In the genomic region with DNA sequence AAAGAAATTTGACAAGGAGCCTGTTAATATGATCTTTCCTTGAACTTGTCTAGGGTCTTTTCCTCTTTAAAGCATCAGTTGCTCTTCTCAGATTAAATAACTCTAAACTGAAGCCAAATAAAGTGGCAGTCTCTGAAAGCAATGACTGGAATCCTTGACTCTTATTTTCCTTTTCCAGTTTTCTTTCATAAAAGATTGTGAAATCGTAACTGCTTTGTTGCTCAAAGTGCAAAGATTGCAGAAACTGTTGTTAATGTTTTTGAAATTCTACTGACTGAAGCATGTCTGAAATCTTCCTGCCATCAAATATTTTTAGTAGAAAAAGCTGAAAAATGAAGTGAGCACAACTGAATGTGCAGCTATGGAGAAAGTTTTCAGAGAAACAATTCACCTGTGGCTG, we compare ENCODE assay signal across 13 cellular contexts. TPM values are rescaled to one million over a fixed set of nuclear protein-coding genes. Genes with fewer than 3 reads are reported as not detected.
A peak's percentile ranks its signal among the peaks of the same experiment; 100 is the strongest.
DNase-seq lines count a peak whose midpoint lies in the region; ATAC-seq and TF ChIP-seq lines count a peak whose summit lies in the region.
"Had no signal": no experiment of that assay in that cellular context is flagged by ENCODE, and none has a peak within 500 bp of the region (broad histone marks: within the 10 kb centered on the region; RNA-seq: fewer than 3 reads in every experiment).

No MANE protein-coding gene starts in this region.

- H3K27ac Mint-ChIP-seq in T-helper 2 cell treated with Interferon-gamma antibody and Interleukin-4, amounts not matched to agents 5 μg/mL and 100 μg/mL, for 36 hours: no peak overlapping the region

- H3K4me3 Mint-ChIP-seq in T-helper 2 cell treated with Interferon-gamma antibody and Interleukin-4, amounts not matched to agents 5 μg/mL and 100 μg/mL, for 36 hours: peak overlapping the region; percentile 99

- peaks cover 10% of the 10 kb centered on the region for H3K79me1 ChIP-seq in trophoblast cell (ENCODE audit: low read length)

- no peaks in the 10 kb centered on the region for H3K9me2 ChIP-seq in PC-9 (ENCODE audit: insufficient read depth)

- no peak overlapping the region for H4K8ac ChIP-seq in trophoblast cell (ENCODE audit: low read depth, low read length)

- ATAC-seq in GM19035 (IDR thresholded peaks at IDR 0.05; ENCODE audit: unreplicated experiment): no peak
- ATAC-seq: A549 had no signal

- H4K12ac ChIP-seq in trophoblast cell (ENCODE audit: low read depth, low read length): no peak overlapping the region

- BruUV-seq in PC-9 (replicated peaks; lab: Mats Ljungman, UMichigan): no TSS peak

- no peak overlapping the region for H3K9ac ChIP-seq in trophoblast cell (ENCODE audit: low read length)

- H2AFZ ChIP-seq in PC-9 (no peak overlapping the region), trophoblast cell (ENCODE audit: insufficient read depth, low read length, poor library complexity) (no peak overlapping the region)

- peaks cover 8% of the 10 kb centered on the region; the same call in 1 of the 2 replicates for H4K20me1 ChIP-seq in PC-9 (ENCODE audit: insufficient read depth)

- peak overlapping the region; percentile 30 for H3K4me2 ChIP-seq in PC-9
- no peak overlapping the region for H3K4me2 ChIP-seq in trophoblast cell (ENCODE audit: low read length)

- H3K9me3 ChIP-seq in PC-9 (ENCODE audit: insufficient read depth, low read depth) (no peaks in the 10 kb centered on the region), trophoblast cell (ENCODE audit: insufficient read depth, low read depth, low read length) (no peaks in the 10 kb centered on the region), SJCRH30 (replicated peaks) (no peaks in the 10 kb centered on the region)
- H3K9me3 ChIP-seq: A549, esophagus squamous epithelium had no signal

- H2BK5ac ChIP-seq in trophoblast cell (ENCODE audit: low read depth, low read length, poor library complexity): no peak overlapping the region

- TF ChIP-seq CTCF in PC-9 (conservative IDR thresholded peaks at IDR 0.05): no peak

- H3K79me2 ChIP-seq in PC-9 (ENCODE audit: low read depth) (peaks cover 44% of the 10 kb centered on the region), trophoblast cell (ENCODE audit: control insufficient read depth, insufficient read depth, low read length, poor library complexity) (peaks cover 11% of the 10 kb centered on the region)

- H3K27me3 ChIP-seq in PC-9 (ENCODE audit: insufficient read depth, low read depth) (no peaks in the 10 kb centered on the region), trophoblast cell (ENCODE audit: insufficient read depth, low read length) (no peaks in the 10 kb centered on the region), SJCRH30 (no peaks in the 10 kb centered on the region)
- H3K27me3 ChIP-seq: esophagus squamous epithelium had no signal

- intact Hi-C loops in PC-9 (cut with micrococcal nuclease; ENCODE audit: unreplicated experiment): no loop called here

- no peak overlapping the region for H3K14ac ChIP-seq in trophoblast cell (ENCODE audit: low read length)

- H3K4me1 ChIP-seq in PC-9 (replicated peaks; ENCODE audit: insufficient read depth) (peaks cover 7% of the 10 kb centered on the region; the same call in 1 of the 2 replicates), trophoblast cell (ENCODE audit: control insufficient read depth in 1 of 2, insufficient read depth in 2 of 2, low read length in 2 of 2) (peaks cover 0 to under 1% of the 10 kb centered on the region in 2 experiments), SJCRH30 (no peaks in the 10 kb centered on the region; the same call in 1 of the 2 replicates)

- POLR2A ChIA-PET in PC-9 (lab: Charles Lee; ENCODE audit: unreplicated experiment): no interaction called here

- H3K36me3 ChIP-seq in PC-9 (ENCODE audit: low read depth) (0 out of 2 replicates have a peak, but pooled peaks cover 8% of the 10 kb centered on the region), trophoblast cell (ENCODE audit: control insufficient read depth in 1 of 2, insufficient read depth in 2 of 2, low read length in 2 of 2) (peaks cover 0 to 2% of the 10 kb centered on the region in 2 experiments), SJCRH30 (peaks cover 9% of the 10 kb centered on the region)

- H2BK12ac ChIP-seq in trophoblast cell (ENCODE audit: low read length): no peak overlapping the region

- 0 out of 2 replicates have a peak, but pooled peaks cover 4% of the 10 kb centered on the region for H3F3A ChIP-seq in PC-9 (ENCODE audit: insufficient read depth, low read depth)

- no peak overlapping the region for H2BK120ac ChIP-seq in trophoblast cell (ENCODE audit: insufficient read depth, low read length, poor library complexity)

- no peak for DNase-seq in T-helper 2 cell treated with Interferon-gamma antibody and Interleukin-4, amounts not matched to agents 5 μg/mL and 100 μg/mL, for 36 hours (ENCODE audit: low spot score)
- no peak for DNase-seq in T-helper 2 cell
- DNase-seq in PC-9: no peak
- DNase-seq in fibroblast of gingiva (ENCODE audit: low read depth): peak; percentile 33
- peak; percentile 21 to 92 for DNase-seq in trophoblast cell
- DNase-seq in DMS 273 treated with DMSO at 0.1 percent for 48 hours (lab: John Stamatoyannopoulos, UW): no peak
- no peak for DNase-seq in SJCRH30
- DNase-seq: esophagus squamous epithelium; NCI-H1417; stimulated activated naive CD4-positive, alpha-beta T cell treated with Interleukin-2 at 50 U/mL for 16 hours had no signal

- no peak overlapping the region for H2AK5ac ChIP-seq in trophoblast cell (ENCODE audit: low read length)

- no peak overlapping the region for H4K91ac ChIP-seq in trophoblast cell (ENCODE audit: low read depth, low read length)

- H3K27ac ChIP-seq in PC-9 (no peak overlapping the region), trophoblast cell (ENCODE audit: low read depth, low read length) (no peak overlapping the region), SJCRH30 (no peak overlapping the region)
- H3K27ac ChIP-seq: A549 had no signal

- H3K4me3 ChIP-seq in PC-9 (peak overlapping the region; percentile 10; the same call in 1 of the 2 replicates), trophoblast cell (ENCODE audit: low read depth, low read length) (no peak overlapping the region), SJCRH30 (no peak overlapping the region)
- H3K4me3 ChIP-seq: A549, esophagus squamous epithelium had no signal

- H3K27me3 Mint-ChIP-seq in T-helper 2 cell treated with Interferon-gamma antibody and Interleukin-4, amounts not matched to agents 5 μg/mL and 100 μg/mL, for 36 hours (ENCODE audit: low read depth): no peaks in the 10 kb centered on the region
- H3K27me3 Mint-ChIP-seq: central memory CD8-positive, alpha-beta T cell had no signal

- no CpG with 5 or more reads among the region's 1 CpG for WGBS in trophoblast cell (ENCODE audit: extremely low coverage, insufficient coverage, insufficient read length)

- H3K4me1 Mint-ChIP-seq in T-helper 2 cell treated with Interferon-gamma antibody and Interleukin-4, amounts not matched to agents 5 μg/mL and 100 μg/mL, for 36 hours (ENCODE audit: low read depth): peaks cover 33% of the 10 kb centered on the region

- H3K4ac ChIP-seq in trophoblast cell (ENCODE audit: low read depth, low read length): no peak overlapping the region

- no peak overlapping the region for H3K23ac ChIP-seq in trophoblast cell (ENCODE audit: low read length)

- CTCF ChIA-PET in PC-9 (lab: Charles Lee): no interaction called here

- no peaks in the 10 kb centered on the region for H3K9me3 Mint-ChIP-seq in T-helper 2 cell treated with Interferon-gamma antibody and Interleukin-4, amounts not matched to agents 5 μg/mL and 100 μg/mL, for 36 hours
- H3K9me3 Mint-ChIP-seq: central memory CD8-positive, alpha-beta T cell had no signal

- H3K18ac ChIP-seq in trophoblast cell (ENCODE audit: low read length): no peak overlapping the region

- peaks cover 25% of the 10 kb centered on the region for H3K36me3 Mint-ChIP-seq in T-helper 2 cell treated with Interferon-gamma antibody and Interleukin-4, amounts not matched to agents 5 μg/mL and 100 μg/mL, for 36 hours (ENCODE audit: low read depth)

RNA-seq across cellular contexts. Expression of a gene that starts 1.9 kb away (rescaled TPM):
- 19.6 and 25.6 TPM in 2 replicates for total RNA-seq in PC-9 (2021)
- polyA plus RNA-seq in trophoblast cell (2013): 8.6 and 10.2 TPM in 2 replicates
- total RNA-seq in SJCRH30 (2014; rRNA removed; shearing (Covaris generic)): 29.9 and 35.5 TPM in 2 replicates

RNA-seq across cellular contexts. Expression of a gene that starts 2.3 kb away (rescaled TPM):
- total RNA-seq in PC-9 (2021): 30.1 and 32.3 TPM in 2 replicates
- 96.3 and 106 TPM in 2 replicates for polyA plus RNA-seq in trophoblast cell (2013)
- 33.7 and 39.0 TPM in 2 replicates for total RNA-seq in SJCRH30 (2014; rRNA removed; shearing (Covaris generic))

RNA-seq across cellular contexts. Expression of a gene that starts 49.6 kb away (rescaled TPM):
- not detected in 2 replicates for total RNA-seq in PC-9 (2021)
- polyA plus RNA-seq in trophoblast cell (2013): 0.18 TPM in 2 replicates
- not detected in 2 replicates for total RNA-seq in SJCRH30 (2014; rRNA removed; shearing (Covaris generic))
- total RNA-seq: esophagus squamous epithelium had no signal
- polyA plus RNA-seq: A549 had no signal

Comparison
In these comparisons a context has a peak if more than half of its experiments do, and no peak if none do; other contexts are left out.
1. DNase-seq: peak in fibroblast of gingiva (single experiment) and trophoblast cell (2 of 2); none in T-helper 2 cell treated with Interferon-gamma antibody and Interleukin-4, amounts not matched to agents 5 μg/mL and 100 μg/mL, for 36 hours (single experiment), T-helper 2 cell (0 of 5), PC-9 (0 of 2), DMS 273 treated with DMSO at 0.1 percent for 48 hours (single experiment) and SJCRH30 (0 of 2).